ENCODE assay signal across 8 cellular contexts in genomic region chr9:21801683-21802417, GRCh38. TPM values are rescaled to one million over a fixed set of nuclear protein-coding genes. Genes with fewer than 3 reads are reported as not detected.
A peak's percentile ranks its signal among the peaks of the same experiment; 100 is the strongest.
DNase-seq lines count a peak whose midpoint lies in the region; ATAC-seq and TF ChIP-seq lines count a peak whose summit lies in the region.

No MANE protein-coding gene starts in this region.

- H3K9me3 ChIP-seq in left ventricle myocardium inferior (replicated peaks) (no peaks in the 10 kb centered on the region), trophoblast cell (ENCODE audit: insufficient read depth, low read depth, low read length) (no peaks in the 10 kb centered on the region)

- peak overlapping the region; percentile 54 for H2BK120ac ChIP-seq in trophoblast cell (ENCODE audit: insufficient read depth, low read length, poor library complexity)

- H3K27me3 ChIP-seq in left ventricle myocardium inferior (ENCODE audit: low read depth) (peaks cover 23% of the 10 kb centered on the region), trophoblast cell (ENCODE audit: insufficient read depth, low read length) (no peaks in the 10 kb centered on the region)

- peaks cover 49% of the 10 kb centered on the region for H3K4me1 ChIP-seq in left ventricle myocardium inferior
- H3K4me1 ChIP-seq in trophoblast cell (ENCODE audit: control insufficient read depth in 1 of 2, insufficient read depth in 2 of 2, low read length in 2 of 2), result peaks cover 4 to 14% of the 10 kb centered on the region in 2 experiments

- peak overlapping the region; percentile 69 for H3K4me3 ChIP-seq in AG10803 (ENCODE audit: low read length)
- H3K4me3 ChIP-seq in left ventricle myocardium inferior, result peak overlapping the region; percentile 93
- peak overlapping the region; percentile 72 for H3K4me3 ChIP-seq in trophoblast cell (ENCODE audit: low read depth, low read length)

- peaks cover 17% of the 10 kb centered on the region for H3K79me1 ChIP-seq in trophoblast cell (ENCODE audit: low read length)

- H3K23ac ChIP-seq in trophoblast cell (ENCODE audit: low read length), result no peak overlapping the region

- H3K27ac ChIP-seq in left ventricle myocardium inferior (replicated peaks) (peak overlapping the region; percentile 96), trophoblast cell (ENCODE audit: low read depth, low read length) (peak overlapping the region; percentile 93)

- DNase-seq in AG10803 (ENCODE audit: low read depth) (peak; percentile 88), NCI-H524 treated with DMSO at 0.1 percent for 48 hours (lab: John Stamatoyannopoulos, UW) (peak; percentile 24), amniotic stem cell (lab: John Stamatoyannopoulos, UW) (peak; percentile 57), left ventricle myocardium inferior (peak; percentile 73), trophoblast cell (peak; percentile 94 to 97), NOMO-1 (lab: John Stamatoyannopoulos, UW; ENCODE audit: unreplicated experiment in 2 of 2) (no peak)

- intact Hi-C loops in left ventricle myocardium inferior (cut with micrococcal nuclease), result no loop called here

- WGBS in trophoblast cell (ENCODE audit: extremely low coverage, insufficient coverage, insufficient read length), result no CpG with 5 or more reads among the region's 37 CpGs

- H4K91ac ChIP-seq in trophoblast cell (ENCODE audit: low read depth, low read length), result peak overlapping the region; percentile 94

- H4K12ac ChIP-seq in trophoblast cell (ENCODE audit: low read depth, low read length), result peak overlapping the region; percentile 54

- H3K18ac ChIP-seq in trophoblast cell (ENCODE audit: low read length), result peak overlapping the region; percentile 86

- peaks cover 21% of the 10 kb centered on the region for H3K79me2 ChIP-seq in trophoblast cell (ENCODE audit: control insufficient read depth, insufficient read depth, low read length, poor library complexity)

- peak overlapping the region; percentile 95 for H4K8ac ChIP-seq in trophoblast cell (ENCODE audit: low read depth, low read length)

- H3K36me3 ChIP-seq in left ventricle myocardium inferior (no peaks in the 10 kb centered on the region), trophoblast cell (ENCODE audit: control insufficient read depth in 1 of 2, insufficient read depth in 2 of 2, low read length in 2 of 2) (peaks cover 2 to 7% of the 10 kb centered on the region in 2 experiments)

- H2AFZ ChIP-seq in trophoblast cell (ENCODE audit: insufficient read depth, low read length, poor library complexity), result peak overlapping the region; percentile 66

- TF ChIP-seq CTCF in AG10803 (conservative IDR thresholded peaks at IDR 0.05; ENCODE audit: low read length), result no peak
- no peak for TF ChIP-seq CTCF in left ventricle myocardium inferior (IDR thresholded peaks at IDR 0.05; ENCODE audit: borderline replicate concordance)

- ATAC-seq in GM18502 (IDR thresholded peaks at IDR 0.05; ENCODE audit: poor library complexity, unreplicated experiment), result peak; percentile 24
- ATAC-seq in HG02973 (IDR thresholded peaks at IDR 0.05; ENCODE audit: unreplicated experiment), result peak; percentile 17

- peak overlapping the region; percentile 7 for H3K4ac ChIP-seq in trophoblast cell (ENCODE audit: low read depth, low read length)

- H3K4me2 ChIP-seq in trophoblast cell (ENCODE audit: low read length), result peak overlapping the region; percentile 59

- H3K14ac ChIP-seq in trophoblast cell (ENCODE audit: low read length), result peak overlapping the region; percentile 67

- peak overlapping the region; percentile 88 for H3K9ac ChIP-seq in trophoblast cell (ENCODE audit: low read length)

- no peak overlapping the region for H2AK5ac ChIP-seq in trophoblast cell (ENCODE audit: low read length)

- H2BK5ac ChIP-seq in trophoblast cell (ENCODE audit: low read depth, low read length, poor library complexity), result peak overlapping the region; percentile 74

- peak overlapping the region; percentile 37 for H2BK12ac ChIP-seq in trophoblast cell (ENCODE audit: low read length)

RNA-seq across cellular contexts. Expression of gene MTAP, which starts 0.6 kb away (rescaled TPM):
- 25.3 TPM for total RNA-seq in left ventricle myocardium inferior
- 37.1 and 37.8 TPM in 2 replicates for polyA plus RNA-seq in trophoblast cell (2013)

Comparison
In these comparisons a context has a peak if more than half of its experiments do, and no peak if none do; other contexts are left out.
1. DNase-seq: peak in AG10803 (single experiment), NCI-H524 treated with DMSO at 0.1 percent for 48 hours (single experiment), amniotic stem cell (single experiment), left ventricle myocardium inferior (single experiment) and trophoblast cell (2 of 2); none in NOMO-1 (0 of 2).
2. Peak in every context shown above with its lines, with median percentiles within 50 percentile points of each other: H3K4me3 ChIP-seq.